In the genomic region with DNA sequence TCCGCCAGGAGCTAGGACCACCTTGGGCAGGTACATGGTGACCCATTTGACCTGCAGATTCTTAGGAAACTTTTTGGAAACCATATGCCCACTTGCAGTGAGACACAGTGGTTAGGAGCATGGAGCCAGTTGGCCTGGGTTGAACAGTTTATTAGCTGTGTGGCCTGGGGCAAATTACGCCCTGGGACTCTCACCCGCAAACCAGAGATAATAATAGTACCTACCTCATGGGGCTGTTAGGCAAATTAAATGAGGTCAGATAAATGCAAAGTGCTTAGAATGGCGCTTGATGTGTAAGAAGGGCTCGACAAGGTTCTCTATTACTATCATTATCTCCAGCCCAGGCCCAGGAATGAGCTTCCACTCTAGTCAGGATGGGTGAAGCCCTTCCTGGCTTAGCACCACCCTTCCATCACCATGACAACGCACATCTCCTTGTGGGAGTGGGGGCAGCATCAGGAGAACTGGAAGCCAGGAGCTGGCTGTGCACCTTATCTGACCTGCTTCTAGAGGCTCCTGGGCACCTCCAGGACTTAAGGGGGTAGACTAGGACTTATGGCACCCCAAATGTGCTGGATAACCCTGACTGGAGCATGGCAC, we compare ENCODE assay signal across 14 cellular contexts. TPM values are rescaled to one million over a fixed set of nuclear protein-coding genes. Genes with fewer than 3 reads are reported as not detected.
A peak's percentile ranks its signal among the peaks of the same experiment; 100 is the strongest.
DNase-seq lines count a peak whose midpoint lies in the region; ATAC-seq and TF ChIP-seq lines count a peak whose summit lies in the region.
"Had no signal": no experiment of that assay in that cellular context is flagged by ENCODE, and none has a peak within 500 bp of the region (broad histone marks: within the 10 kb centered on the region; RNA-seq: fewer than 3 reads in every experiment).

No MANE protein-coding gene starts in this region.

- intact Hi-C loops in left ventricle myocardium superior (cut with micrococcal nuclease) = no loop called here

- peaks cover 27 to 42% (median 29%) of the 10 kb centered on the region in 3 donors for H3K4me1 Mint-ChIP-seq in naive B cell

- CTCF ChIA-PET in HEK293 (lab: Yijun Ruan, JAX) = interaction anchor here (0.8 to 1.6 kb wide), 5 partner anchors 16 to 147 kb away, joined by 3 to 4 read pairs (median 3); no protein-coding TSS in a partner anchor

- H3K4me3 ChIP-seq in HEK293 (ENCODE audit: low read depth, low read length) = no peak overlapping the region
- H3K4me3 ChIP-seq: heart right ventricle, spleen had no signal

- ATAC-seq in GM18909 (IDR thresholded peaks at IDR 0.05; ENCODE audit: poor library complexity, unreplicated experiment) (peak; percentile 59), naive B cell (ENCODE audit: low read depth in 2 of 2) (peak; percentile 64 to 79), left ventricle myocardium superior (no peak), GM21786 (IDR thresholded peaks at IDR 0.05; ENCODE audit: unreplicated experiment) (no peak)
- ATAC-seq: heart right ventricle, Panc1 had no signal

- no peak for TF ChIP-seq CTCF in HEK293 (tag by site-specific recombination; IDR thresholded peaks at IDR 0.05)

- POLR2A ChIA-PET in HEK293 (lab: Yijun Ruan, JAX) = interaction anchor here (0.7 kb wide), 1 partner anchor 172 kb away, joined by 3 read pairs; no protein-coding TSS in a partner anchor

- no peaks in the 10 kb centered on the region; the same call in 1 of the 2 replicates for H3K4me1 ChIP-seq in HEK293 (ENCODE audit: control insufficient read depth, insufficient read depth, low read length)

- H3K9me3 ChIP-seq in HEK293 (ENCODE audit: control insufficient read depth, insufficient read depth, low read depth, low read length) = no peaks in the 10 kb centered on the region
- H3K9me3 ChIP-seq: heart right ventricle, spleen had no signal

- DNase-seq in NCI-H526 treated with DMSO at 0.1 percent for 48 hours (lab: John Stamatoyannopoulos, UW) (peak; percentile 94), naive B cell (no peak), left ventricle myocardium superior (no peak), KG1 (lab: John Stamatoyannopoulos, UW) (no peak)
- no peak for DNase-seq in activated CD4-positive, alpha-beta T cell treated with anti-CD3 and anti-CD28 coated beads for 48 hours
- DNase-seq: activated naive CD4-positive, alpha-beta T cell; dermis blood vessel endothelial cell; heart right ventricle; spleen; WERI-Rb-1 had no signal

- H3K36me3 Mint-ChIP-seq in naive B cell = peaks cover 0 to 7% of the 10 kb centered on the region in 2 donors

- peak overlapping the region in 1 of 6 donors; percentile 14 for H3K27ac Mint-ChIP-seq in naive B cell

- H3K27me3 Mint-ChIP-seq in naive B cell = peaks cover 52 to 87% (median 75%) of the 10 kb centered on the region in 3 donors

- H3K36me3 ChIP-seq in HEK293 (ENCODE audit: control insufficient read depth in 2 of 2, insufficient read depth in 1 of 2, low read length in 2 of 2) = no peaks in the 10 kb centered on the region
- H3K36me3 ChIP-seq: heart right ventricle, spleen, WERI-Rb-1 had no signal

- peak overlapping the region in 1 of 8 donors; percentile 47 for H3K4me3 Mint-ChIP-seq in naive B cell

- no peaks in the 10 kb centered on the region for H3K9me3 Mint-ChIP-seq in naive B cell

- H3K27ac ChIP-seq in HEK293 (ENCODE audit: extremely low read depth, low read depth, low read length) = no peak overlapping the region
- H3K27ac ChIP-seq: heart right ventricle, spleen, WERI-Rb-1 had no signal

TF ChIP-seq in HEK293, 187 proteins besides CTCF, POLR2A, EP300 and RAD21:
- TF ChIP-seq SP7 (tag by site-specific recombination; IDR thresholded peaks at IDR 0.05) = peak; percentile 49; the same call in 1 of the 2 replicates
- TF ChIP-seq ZNF791 (tag by site-specific recombination; IDR thresholded peaks at IDR 0.05) = no peak
- 0 out of 2 replicates have a peak, but pooled peaks have one; percentile 19 for TF ChIP-seq KLF10 (tag by site-specific recombination; IDR thresholded peaks at IDR 0.05)
- no peak for TF ChIP-seq ZNF571 (tag by site-specific recombination; IDR thresholded peaks at IDR 0.05)
- TF ChIP-seq ZNF664 (tag by site-specific recombination; IDR thresholded peaks at IDR 0.05) = 0 out of 2 replicates have a peak, but pooled peaks have one; percentile 23
- no peak for TF ChIP-seq IKZF3 (tag by site-specific recombination; IDR thresholded peaks at IDR 0.05)
- TF ChIP-seq, protein P1, sequence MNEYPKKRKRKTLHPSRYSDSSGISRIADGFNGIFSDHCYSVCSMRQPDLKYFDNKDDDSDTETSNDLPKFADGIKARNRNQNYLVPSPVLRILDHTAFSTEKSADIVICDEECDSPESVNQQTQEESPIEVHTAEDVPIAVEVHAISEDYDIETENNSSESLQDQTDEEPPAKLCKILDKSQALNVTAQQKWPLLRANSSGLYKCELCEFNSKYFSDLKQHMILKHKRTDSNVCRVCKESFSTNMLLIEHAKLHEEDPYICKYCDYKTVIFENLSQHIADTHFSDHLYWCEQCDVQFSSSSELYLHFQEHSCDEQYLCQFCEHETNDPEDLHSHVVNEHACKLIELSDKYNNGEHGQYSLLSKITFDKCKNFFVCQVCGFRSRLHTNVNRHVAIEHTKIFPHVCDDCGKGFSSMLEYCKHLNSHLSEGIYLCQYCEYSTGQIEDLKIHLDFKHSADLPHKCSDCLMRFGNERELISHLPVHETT (tag by site-specific recombination; IDR thresholded peaks at IDR 0.05) = no peak
- TF ChIP-seq, protein P2, sequence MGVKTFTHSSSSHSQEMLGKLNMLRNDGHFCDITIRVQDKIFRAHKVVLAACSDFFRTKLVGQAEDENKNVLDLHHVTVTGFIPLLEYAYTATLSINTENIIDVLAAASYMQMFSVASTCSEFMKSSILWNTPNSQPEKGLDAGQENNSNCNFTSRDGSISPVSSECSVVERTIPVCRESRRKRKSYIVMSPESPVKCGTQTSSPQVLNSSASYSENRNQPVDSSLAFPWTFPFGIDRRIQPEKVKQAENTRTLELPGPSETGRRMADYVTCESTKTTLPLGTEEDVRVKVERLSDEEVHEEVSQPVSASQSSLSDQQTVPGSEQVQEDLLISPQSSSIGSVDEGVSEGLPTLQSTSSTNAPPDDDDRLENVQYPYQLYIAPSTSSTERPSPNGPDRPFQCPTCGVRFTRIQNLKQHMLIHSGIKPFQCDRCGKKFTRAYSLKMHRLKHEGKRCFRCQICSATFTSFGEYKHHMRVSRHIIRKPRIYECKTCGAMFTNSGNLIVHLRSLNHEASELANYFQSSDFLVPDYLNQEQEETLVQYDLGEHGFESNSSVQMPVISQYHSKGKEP (tag by site-specific recombination; IDR thresholded peaks at IDR 0.05) = no peak
- TF ChIP-seq ZFP69B (tag by site-specific recombination; IDR thresholded peaks at IDR 0.05) = no peak
- TF ChIP-seq ZBTB20 (tag by site-specific recombination; IDR thresholded peaks at IDR 0.05) = peak; percentile 59
- no peak for TF ChIP-seq ZBTB17 (tag by site-specific recombination; IDR thresholded peaks at IDR 0.05)
- TF ChIP-seq ZNF837 (tag by site-specific recombination; IDR thresholded peaks at IDR 0.05) = no peak
- no peak for TF ChIP-seq TRIM28 (IDR thresholded peaks at IDR 0.05; ENCODE audit: borderline replicate concordance, low read length)

RNA-seq across cellular contexts. Expression of a gene that starts 5.1 kb away (rescaled TPM):
- polyA plus RNA-seq in naive B cell (ENCODE audit: low read depth in 6 of 6) = not detected
- total RNA-seq in left ventricle myocardium superior = 0.37 TPM
- total RNA-seq: spleen had no signal

RNA-seq across cellular contexts. Expression of a gene that starts 28.6 kb away (rescaled TPM):
- 1 to 10 TPM in 2 of 6 donors, under 1 TPM in 4; 0.71 to 2.6 (median 0.97) TPM for polyA plus RNA-seq in naive B cell (ENCODE audit: low read depth in 6 of 6)
- total RNA-seq in left ventricle myocardium superior = 67.6 TPM

RNA-seq across cellular contexts. Expression of a gene that starts 52.9 kb away (rescaled TPM):
- not detected for polyA plus RNA-seq in naive B cell (ENCODE audit: low read depth in 6 of 6)
- not detected for total RNA-seq in left ventricle myocardium superior
- total RNA-seq: dermis blood vessel endothelial cell, heart right ventricle, spleen had no signal
- polyA plus RNA-seq: heart right ventricle had no signal

Comparison
In these comparisons a context has a peak if more than half of its experiments do, and no peak if none do; other contexts are left out.
1. ATAC-seq: peak in GM18909 (single experiment) and naive B cell (2 of 2); none in left ventricle myocardium superior (single experiment) and GM21786 (single experiment).